ENCODE assay signal across 1 cellular context in genomic region chr22:46061431-46062231, GRCh38.
TF ChIP-seq lines count a peak whose summit lies in the region.

No MANE protein-coding gene starts in this region.

TF ChIP-seq in HepG2, 621 proteins besides CTCF, POLR2A, EP300 and RAD21 (continued from another document and continues in another):
- TF ChIP-seq ZBTB4 (CRISPR knock-in tag; IDR thresholded peaks at IDR 0.05; ENCODE audit: borderline replicate concordance) (no peak), ZNF512 (CRISPR knock-in tag; IDR thresholded peaks at IDR 0.05) (no peak), GMEB2 (CRISPR knock-in tag; IDR thresholded peaks at IDR 0.05; ENCODE audit: low read depth) (no peak), KLF11 (CRISPR knock-in tag; IDR thresholded peaks at IDR 0.05) (no peak), ZBTB44 (CRISPR knock-in tag; IDR thresholded peaks at IDR 0.05) (no peak), ZNF672 (CRISPR knock-in tag; IDR thresholded peaks at IDR 0.05) (no peak), ZNF260 (CRISPR knock-in tag; IDR thresholded peaks at IDR 0.05; ENCODE audit: borderline replicate concordance, low read depth) (no peak), NR2C2 (CRISPR knock-in tag; IDR thresholded peaks at IDR 0.05; ENCODE audit: borderline replicate concordance) (peak; percentile 54), KDM1A (CRISPR knock-in tag; IDR thresholded peaks at IDR 0.05) (no peak), ZNF543 (CRISPR knock-in tag; IDR thresholded peaks at IDR 0.05) (no peak), NFKB2 (CRISPR knock-in tag; IDR thresholded peaks at IDR 0.05; ENCODE audit: borderline replicate concordance) (no peak), RERE (CRISPR knock-in tag; IDR thresholded peaks at IDR 0.05; ENCODE audit: low read depth) (peak; percentile 84), NPAS2 (CRISPR knock-in tag; IDR thresholded peaks at IDR 0.05; ENCODE audit: borderline replicate concordance) (no peak), ZNF878 (CRISPR knock-in tag; IDR thresholded peaks at IDR 0.05) (no peak), MAZ (IDR thresholded peaks at IDR 0.05; ENCODE audit: borderline replicate concordance, low read depth, low read length) (no peak), MAZ (CRISPR knock-in tag; IDR thresholded peaks at IDR 0.05; ENCODE audit: low read depth) (peak; percentile 43; the same call in 1 of the 2 replicates), STAT6 (CRISPR knock-in tag; IDR thresholded peaks at IDR 0.05; ENCODE audit: borderline replicate concordance) (no peak), CENPBD1 (CRISPR knock-in tag; IDR thresholded peaks at IDR 0.05; ENCODE audit: borderline replicate concordance, low read depth) (no peak), TEAD2 (CRISPR knock-in tag; IDR thresholded peaks at IDR 0.05) (no peak), HNF4G (IDR thresholded peaks at IDR 0.05; ENCODE audit: borderline replicate concordance, low read depth, low read length) (peak; percentile 78), HNF4G (CRISPR knock-in tag; IDR thresholded peaks at IDR 0.05; ENCODE audit: borderline replicate concordance, low read depth) (0 out of 2 replicates have a peak, but pooled peaks have one; percentile 26), NR1H2 (CRISPR knock-in tag; IDR thresholded peaks at IDR 0.05; ENCODE audit: borderline replicate concordance, low read depth) (no peak), CEBPZ (IDR thresholded peaks at IDR 0.05; ENCODE audit: low read length) (no peak), SOX6 (IDR thresholded peaks at IDR 0.05) (no peak), SOX6 (CRISPR knock-in tag; IDR thresholded peaks at IDR 0.05) (peak; percentile 82), GLI4 (CRISPR knock-in tag; IDR thresholded peaks at IDR 0.05; ENCODE audit: borderline replicate concordance) (no peak), MAX (IDR thresholded peaks at IDR 0.05) (0 out of 2 replicates have a peak, but pooled peaks have one; percentile 13)
